1 cellular context compared by ENCODE assay signal in the genomic region with DNA sequence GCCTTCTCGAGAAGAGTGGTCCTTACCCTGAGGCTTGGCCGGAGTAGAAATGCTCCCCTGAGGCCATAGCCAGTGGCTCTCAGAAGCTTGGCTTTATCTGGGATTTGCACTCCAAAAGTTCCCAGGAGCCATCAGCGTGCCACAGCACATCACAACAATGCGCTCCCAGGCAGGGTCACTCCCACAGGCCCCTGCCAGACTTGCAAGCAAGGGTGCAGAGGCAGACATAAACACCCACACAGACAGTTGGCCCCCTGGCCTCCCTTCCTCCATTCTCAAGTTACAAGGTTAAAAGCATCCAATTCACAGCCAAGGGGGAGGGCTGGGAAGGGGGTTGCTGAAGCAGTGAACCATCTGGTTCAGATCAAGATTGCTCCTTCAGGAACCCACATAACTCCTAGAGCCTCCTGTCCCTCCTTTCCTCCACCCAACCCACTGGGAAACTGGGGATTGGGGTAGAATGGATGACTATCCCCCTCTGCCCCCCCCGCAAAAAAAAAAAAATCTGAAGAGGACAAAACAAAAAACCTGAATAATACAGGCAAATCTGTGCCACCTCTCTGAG.
TF ChIP-seq lines count a peak whose summit lies in the region.

No MANE protein-coding gene starts in this region.

TF ChIP-seq in K562, 482 proteins besides CTCF, POLR2A, EP300 and RAD21 (continued from another document and continues in another):
- TF ChIP-seq, protein P1, sequence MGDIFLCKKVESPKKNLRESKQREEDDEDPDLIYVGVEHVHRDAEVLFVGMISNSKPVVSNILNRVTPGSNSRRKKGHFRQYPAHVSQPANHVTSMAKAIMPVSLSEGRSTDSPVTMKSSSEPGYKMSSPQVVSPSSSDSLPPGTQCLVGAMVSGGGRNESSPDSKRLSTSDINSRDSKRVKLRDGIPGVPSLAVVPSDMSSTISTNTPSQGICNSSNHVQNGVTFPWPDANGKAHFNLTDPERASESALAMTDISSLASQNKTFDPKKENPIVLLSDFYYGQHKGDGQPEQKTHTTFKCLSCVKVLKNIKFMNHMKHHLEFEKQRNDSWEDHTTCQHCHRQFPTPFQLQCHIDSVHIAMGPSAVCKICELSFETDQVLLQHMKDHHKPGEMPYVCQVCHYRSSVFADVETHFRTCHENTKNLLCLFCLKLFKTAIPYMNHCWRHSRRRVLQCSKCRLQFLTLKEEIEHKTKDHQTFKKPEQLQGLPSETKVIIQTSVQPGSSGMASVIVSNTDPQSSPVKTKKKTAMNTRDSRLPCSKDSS (IDR thresholded peaks at IDR 0.05; ENCODE audit: low read depth, partially characterized antibody), result no peak
- TF ChIP-seq POLR2AphosphoS5 (IDR thresholded peaks at IDR 0.05; ENCODE audit: control insufficient read depth, insufficient read depth, low read depth, low read length), result peak; percentile 55; the same call in 1 of the 2 replicates
- no peak for TF ChIP-seq HNRNPK (IDR thresholded peaks at IDR 0.05; ENCODE audit: low read depth, low read length, poor library complexity, severe bottlenecking)
- TF ChIP-seq ZNF316 (IDR thresholded peaks at IDR 0.05), result no peak
- no peak for TF ChIP-seq ETS2 (tag; IDR thresholded peaks at IDR 0.05; ENCODE audit: borderline replicate concordance, poor library complexity, severe bottlenecking)
- TF ChIP-seq ZFPM2 (CRISPR knock-in tag; IDR thresholded peaks at IDR 0.05), result no peak
- TF ChIP-seq MTA1 (IDR thresholded peaks at IDR 0.05; ENCODE audit: borderline replicate concordance), result no peak
- TF ChIP-seq VEZF1 (CRISPR knock-in tag; IDR thresholded peaks at IDR 0.05), result peak; percentile 92
- no peak for TF ChIP-seq KDM4B (IDR thresholded peaks at IDR 0.05; ENCODE audit: borderline replicate concordance in 2 of 2, low read depth in 1 of 2)
- TF ChIP-seq ATF2 (CRISPR knock-in tag; IDR thresholded peaks at IDR 0.05), result no peak
- TF ChIP-seq, protein P2, sequence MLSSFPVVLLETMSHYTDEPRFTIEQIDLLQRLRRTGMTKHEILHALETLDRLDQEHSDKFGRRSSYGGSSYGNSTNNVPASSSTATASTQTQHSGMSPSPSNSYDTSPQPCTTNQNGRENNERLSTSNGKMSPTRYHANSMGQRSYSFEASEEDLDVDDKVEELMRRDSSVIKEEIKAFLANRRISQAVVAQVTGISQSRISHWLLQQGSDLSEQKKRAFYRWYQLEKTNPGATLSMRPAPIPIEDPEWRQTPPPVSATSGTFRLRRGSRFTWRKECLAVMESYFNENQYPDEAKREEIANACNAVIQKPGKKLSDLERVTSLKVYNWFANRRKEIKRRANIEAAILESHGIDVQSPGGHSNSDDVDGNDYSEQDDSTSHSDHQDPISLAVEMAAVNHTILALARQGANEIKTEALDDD (IDR thresholded peaks at IDR 0.05), result no peak
- no peak for TF ChIP-seq ZZZ3 (IDR thresholded peaks at IDR 0.05)
- TF ChIP-seq PPARD (CRISPR knock-in tag; IDR thresholded peaks at IDR 0.05), result no peak
- no peak for TF ChIP-seq ARID3A (IDR thresholded peaks at IDR 0.05; ENCODE audit: borderline replicate concordance, low read depth, low read length)
- no peak for TF ChIP-seq HOMEZ (CRISPR knock-in tag; IDR thresholded peaks at IDR 0.05)
- peak; percentile 78 for TF ChIP-seq CREM (IDR thresholded peaks at IDR 0.05; ENCODE audit: low read depth)
- 0 out of 2 replicates have a peak, but pooled peaks have one; percentile 51 for TF ChIP-seq HDAC2 (IDR thresholded peaks at IDR 0.05)
- peak; percentile 23; the same call in 1 of the 2 replicates for TF ChIP-seq SMARCE1 (IDR thresholded peaks at IDR 0.05)
- no peak for TF ChIP-seq ZNF695 (CRISPR knock-in tag; IDR thresholded peaks at IDR 0.05)
- TF ChIP-seq HNRNPL (IDR thresholded peaks at IDR 0.05; ENCODE audit: low read depth, low read length), result no peak
- no peak for TF ChIP-seq DIDO1 (tag; IDR thresholded peaks at IDR 0.05; ENCODE audit: low read depth)
- no peak for TF ChIP-seq E2F8 (IDR thresholded peaks at IDR 0.05; ENCODE audit: low read depth, partially characterized antibody)
- peak; percentile 16; the same call in 1 of the 2 replicates for TF ChIP-seq ZNF143 (CRISPR knock-in tag; IDR thresholded peaks at IDR 0.05)
- TF ChIP-seq CHD2 (IDR thresholded peaks at IDR 0.05; ENCODE audit: low read depth, low read length), result no peak
- TF ChIP-seq EWSR1 (IDR thresholded peaks at IDR 0.05; ENCODE audit: borderline replicate concordance, low read depth, partially characterized antibody), result no peak
- no peak for TF ChIP-seq GATAD2B (IDR thresholded peaks at IDR 0.05; ENCODE audit: borderline replicate concordance)
- TF ChIP-seq ZKSCAN3 (CRISPR knock-in tag; IDR thresholded peaks at IDR 0.05), result no peak
- peak; percentile 82 for TF ChIP-seq LEF1 (IDR thresholded peaks at IDR 0.05)
- TF ChIP-seq RHOXF2B (CRISPR knock-in tag; conservative IDR thresholded peaks at IDR 0.05), result no peak
- TF ChIP-seq ZNF282 (CRISPR knock-in tag; IDR thresholded peaks at IDR 0.05), result no peak
- no peak for TF ChIP-seq ZFP36 (IDR thresholded peaks at IDR 0.05; ENCODE audit: low read depth, low read length, partially characterized antibody)
- TF ChIP-seq HCFC1 (IDR thresholded peaks at IDR 0.05; ENCODE audit: low read depth, low read length), result 0 out of 2 replicates have a peak, but pooled peaks have one; percentile 19
- TF ChIP-seq, protein P3, sequence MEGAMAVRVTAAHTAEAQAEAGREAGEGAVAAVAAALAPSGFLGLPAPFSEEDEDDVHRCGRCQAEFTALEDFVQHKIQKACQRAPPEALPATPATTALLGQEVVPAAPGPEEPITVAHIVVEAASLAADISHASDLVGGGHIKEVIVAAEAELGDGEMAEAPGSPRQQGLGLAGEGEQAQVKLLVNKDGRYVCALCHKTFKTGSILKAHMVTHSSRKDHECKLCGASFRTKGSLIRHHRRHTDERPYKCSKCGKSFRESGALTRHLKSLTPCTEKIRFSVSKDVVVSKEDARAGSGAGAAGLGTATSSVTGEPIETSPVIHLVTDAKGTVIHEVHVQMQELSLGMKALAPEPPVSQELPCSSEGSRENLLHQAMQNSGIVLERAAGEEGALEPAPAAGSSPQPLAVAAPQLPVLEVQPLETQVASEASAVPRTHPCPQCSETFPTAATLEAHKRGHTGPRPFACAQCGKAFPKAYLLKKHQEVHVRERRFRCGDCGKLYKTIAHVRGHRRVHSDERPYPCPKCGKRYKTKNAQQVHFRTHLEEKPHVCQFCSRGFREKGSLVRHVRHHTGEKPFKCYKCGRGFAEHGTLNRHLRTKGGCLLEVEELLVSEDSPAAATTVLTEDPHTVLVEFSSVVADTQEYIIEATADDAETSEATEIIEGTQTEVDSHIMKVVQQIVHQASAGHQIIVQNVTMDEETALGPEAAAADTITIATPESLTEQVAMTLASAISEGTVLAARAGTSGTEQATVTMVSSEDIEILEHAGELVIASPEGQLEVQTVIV (CRISPR knock-in tag; IDR thresholded peaks at IDR 0.05; ENCODE audit: borderline replicate concordance), result no peak
- TF ChIP-seq ARID2 (IDR thresholded peaks at IDR 0.05), result no peak
- TF ChIP-seq ZEB2 (IDR thresholded peaks at IDR 0.05), result 0 out of 2 replicates have a peak, but pooled peaks have one; percentile 48
- TF ChIP-seq NELFE (IDR thresholded peaks at IDR 0.05; ENCODE audit: insufficient read depth, insufficient read length), result no peak
- TF ChIP-seq ZNF431 (CRISPR knock-in tag; IDR thresholded peaks at IDR 0.05), result 0 out of 2 replicates have a peak, but pooled peaks have one; percentile 16
- TF ChIP-seq ATF4 (CRISPR knock-in tag; IDR thresholded peaks at IDR 0.05), result no peak
- TF ChIP-seq MTF1 (CRISPR knock-in tag; IDR thresholded peaks at IDR 0.05; ENCODE audit: borderline replicate concordance), result no peak
- TF ChIP-seq, protein P4, sequence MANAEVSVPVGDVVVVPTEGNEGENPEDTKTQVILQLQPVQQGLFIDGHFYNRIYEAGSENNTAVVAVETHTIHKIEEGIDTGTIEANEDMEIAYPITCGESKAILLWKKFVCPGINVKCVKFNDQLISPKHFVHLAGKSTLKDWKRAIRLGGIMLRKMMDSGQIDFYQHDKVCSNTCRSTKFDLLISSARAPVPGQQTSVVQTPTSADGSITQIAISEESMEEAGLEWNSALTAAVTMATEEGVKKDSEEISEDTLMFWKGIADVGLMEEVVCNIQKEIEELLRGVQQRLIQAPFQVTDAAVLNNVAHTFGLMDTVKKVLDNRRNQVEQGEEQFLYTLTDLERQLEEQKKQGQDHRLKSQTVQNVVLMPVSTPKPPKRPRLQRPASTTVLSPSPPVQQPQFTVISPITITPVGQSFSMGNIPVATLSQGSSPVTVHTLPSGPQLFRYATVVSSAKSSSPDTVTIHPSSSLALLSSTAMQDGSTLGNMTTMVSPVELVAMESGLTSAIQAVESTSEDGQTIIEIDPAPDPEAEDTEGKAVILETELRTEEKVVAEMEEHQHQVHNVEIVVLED (CRISPR knock-in tag; IDR thresholded peaks at IDR 0.05), result no peak
- TF ChIP-seq NRF1 (conservative IDR thresholded peaks at IDR 0.05 in 1 of 2, IDR thresholded peaks at IDR 0.05 in 1 of 2), result peak in 1 of 2 experiments; percentile 43; a peak in 1 of 4 replicates
- peak; percentile 60; the same call in 1 of the 2 replicates for TF ChIP-seq JUND (IDR thresholded peaks at IDR 0.05; ENCODE audit: borderline replicate concordance, low read depth, low read length)
- peak; percentile 66; the same call in 1 of the 3 replicates for TF ChIP-seq JUND (tag; IDR thresholded peaks at IDR 0.05; ENCODE audit: borderline replicate concordance, low read depth, low read length)
- no peak for TF ChIP-seq RBM25 (IDR thresholded peaks at IDR 0.05; ENCODE audit: low read depth, low read length, severe bottlenecking)
- TF ChIP-seq FOXK1 (CRISPR knock-in tag; IDR thresholded peaks at IDR 0.05; ENCODE audit: borderline replicate concordance), result 0 out of 2 replicates have a peak, but pooled peaks have one; percentile 50
- TF ChIP-seq SREBF1 (IDR thresholded peaks at IDR 0.05; ENCODE audit: borderline replicate concordance, low read depth, low read length), result no peak
